Comparison of ENCODE assay signal across 21 cellular contexts in the genomic region with DNA sequence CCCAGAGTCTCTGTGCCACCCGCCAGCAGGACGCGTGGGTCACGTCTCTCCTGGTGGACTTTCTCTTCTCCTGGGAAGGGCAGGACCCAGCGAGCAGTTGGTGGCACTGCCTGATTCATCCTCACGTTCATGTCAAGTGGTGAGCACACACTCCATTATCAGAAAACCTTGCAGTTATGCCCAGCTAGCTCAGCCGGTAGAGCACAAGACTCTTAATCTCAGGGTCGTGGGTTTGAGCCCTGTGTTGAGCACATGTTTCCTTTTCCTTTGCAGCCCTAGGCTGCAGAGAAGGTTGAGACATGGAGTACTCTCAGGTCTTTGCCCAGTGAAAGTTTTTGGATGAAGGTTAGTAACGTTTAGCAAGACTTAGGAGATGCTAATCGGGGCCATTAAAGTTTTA. TPM values are rescaled to one million over a fixed set of nuclear protein-coding genes. Genes with fewer than 3 reads are reported as not detected.
DNase-seq lines count a peak whose midpoint lies in the region; ATAC-seq, FAIRE-seq and TF ChIP-seq lines count a peak whose summit lies in the region.
"Had no signal": no experiment of that assay in that cellular context is flagged by ENCODE, and none has a peak within 500 bp of the region (broad histone marks: within the 10 kb centered on the region; RNA-seq: fewer than 3 reads in every experiment).

No MANE protein-coding gene starts in this region.

- peak overlapping the region; percentile 42; the same call in 1 of the 2 replicates for H3K9ac ChIP-seq in HepG2 (ENCODE audit: insufficient read depth, low read depth, low read length)

- 30% methylated on average over 7 of the region's 10 CpGs for WGBS in HepG2 (ENCODE audit: low lambda C conversion rate)
- WGBS in right lobe of liver (ENCODE audit: insufficient coverage, low coverage, low lambda C conversion rate, missing lambda C conversion rate), result 50% methylated on average over 3 of the region's 10 CpGs

- peak overlapping the region; percentile 34; the same call in 1 of the 2 replicates for H3K4me2 ChIP-seq in HepG2 (ENCODE audit: low read depth, low read length)
- H3K4me2 ChIP-seq: GM23338 had no signal

- TF ChIP-seq EP300 in HepG2 (IDR thresholded peaks at IDR 0.05; ENCODE audit: low read depth in 2 of 2, low read length in 2 of 2) (no peak), HepG2 (CRISPR knock-in tag; IDR thresholded peaks at IDR 0.05; ENCODE audit: borderline replicate concordance) (no peak)

- H3K36me3 ChIP-seq in HepG2 (replicated peaks in 1 of 2; ENCODE audit: control insufficient read depth in 1 of 2, insufficient read depth in 2 of 2, low read length in 2 of 2) (no peaks in the 10 kb centered on the region), right lobe of liver (no peaks in the 10 kb centered on the region)

- H3K4me1 ChIP-seq in HepG2 (ENCODE audit: insufficient read depth, low read length) (peaks cover 52% of the 10 kb centered on the region), right lobe of liver (no peaks in the 10 kb centered on the region)

- H3K9me3 ChIP-seq in HepG2 (ENCODE audit: low read length) (no peaks in the 10 kb centered on the region), right lobe of liver (no peaks in the 10 kb centered on the region)

- no peaks in the 10 kb centered on the region for H3K79me2 ChIP-seq in HepG2 (ENCODE audit: insufficient read depth, low read length)

- H3K4me3 ChIP-seq in HepG2 (replicated peaks in 1 of 3; ENCODE audit: insufficient read depth in 1 of 3, low read depth in 2 of 3, low read length in 3 of 3) (peak overlapping the region in 1 of 3 experiments; percentile 36; a peak in 1 of 6 replicates), right lobe of liver (no peak overlapping the region)
- H3K4me3 ChIP-seq: GM12878, GM23338 had no signal

- FAIRE-seq in HepG2 (lab: Jason Lieb, UNC) (no peak), RCC 7860 (lab: Jason Lieb, UNC) (no peak)
- FAIRE-seq: G401.6, GM12878, GM18507 had no signal

- intact Hi-C loops in HepG2 (cut with micrococcal nuclease; ENCODE audit: unreplicated experiment) (no loop called here), right lobe of liver (cut with DNase I) (no loop called here)

- peak; percentile 33 for DNase-seq in HepG2 (ENCODE audit: low spot score)
- no peak for DNase-seq in right lobe of liver
- peak; percentile 23 for DNase-seq in RCC 7860 (ENCODE audit: low spot score)
- DNase-seq in kidney tubule cell (ENCODE audit: low spot score), result peak; percentile 51
- DNase-seq: C1 segment of cervical spinal cord, DMS153, KBM-7, NCI-H1048, NCI-H1436 treated with DMSO at 0.1 percent for 48 hours, NCI-H2081 treated with DMSO at 0.1 percent for 48 hours, NCI-H524, RPMI8226, SIG-M5 had no signal

- H3K27me3 ChIP-seq in HepG2 (ENCODE audit: control insufficient read depth in 1 of 2, insufficient read depth in 2 of 2, low read length in 2 of 2) (no peaks in the 10 kb centered on the region), right lobe of liver (peaks cover 14 to 18% of the 10 kb centered on the region in 2 donors)

- CTCF ChIA-PET in HepG2 (lab: Yijun Ruan, JAX; ENCODE audit: low intra/inter-chr PET ratio, low total read pairs), result no interaction called here

- H2AFZ ChIP-seq in HepG2 (ENCODE audit: low read length), result peak overlapping the region; percentile 72
- H2AFZ ChIP-seq: GM23338 had no signal

- in situ Hi-C loops in HepG2 (cut with HindIII; ENCODE audit: extremely low pct_ligation_motif_present, low pct_unique_long_range_greater_than_20kb), result no loop called here

- H4K20me1 ChIP-seq in HepG2 (ENCODE audit: insufficient read depth, low read length), result no peaks in the 10 kb centered on the region

- ATAC-seq in HepG2 (no peak), right lobe of liver (no peak), esophagus mucosa (no peak), GM18870 (IDR thresholded peaks at IDR 0.05; ENCODE audit: unreplicated experiment) (no peak)
- no peak for ATAC-seq in activated CD4-positive, CD25-positive, alpha-beta regulatory T cell treated with anti-CD3 and anti-CD28 coated beads, Interleukin-2, amount 50 U/mL, for 24 hours
- ATAC-seq: GM12878, GM23338 had no signal

- TF ChIP-seq RAD21 in HepG2 (CRISPR knock-in tag; IDR thresholded peaks at IDR 0.05), result no peak

- no TSS peak for BruUV-seq in HepG2 (replicated peaks; lab: Mats Ljungman, UMichigan)

- H3K27ac ChIP-seq in HepG2 (ENCODE audit: extremely low read length, insufficient read depth, low read length) (no peak overlapping the region), right lobe of liver (no peak overlapping the region)

- TF ChIP-seq POLR2A in HepG2 (IDR thresholded peaks at IDR 0.05; ENCODE audit: insufficient read depth in 1 of 2, low read depth in 2 of 2, low read length in 2 of 2) (no peak), right lobe of liver (IDR thresholded peaks at IDR 0.05) (no peak)

- TF ChIP-seq CTCF in HepG2 (CRISPR knock-in tag; IDR thresholded peaks at IDR 0.05), result no peak
- TF ChIP-seq CTCF in right lobe of liver (IDR thresholded peaks at IDR 0.05), result no peak

- POLR2A ChIA-PET in HepG2 (lab: Yijun Ruan, JAX), result no interaction called here

RNA-seq across cellular contexts. Expression of gene OR1F1, which starts 8.0 kb away (rescaled TPM):
- total RNA-seq in HepG2 (2016; rRNA removed; fragmentation: Illumina TruSeq; extraction: Trizol) (not detected in 2 replicates), right lobe of liver (not detected), esophagus mucosa (not detected)
- not detected in 2 replicates for total RNA-seq in HepG2 (2016; cell fraction: cytosol; rRNA removed; fragmentation: Illumina TruSeq; extraction: Trizol; ENCODE audit: low read depth)
- 0.15 TPM in 1 of 2 replicates, not detected in the other for total RNA-seq in HepG2 (2016; cell fraction: insoluble cytoplasmic fraction; rRNA removed; fragmentation: Illumina TruSeq; extraction: Trizol)
- total RNA-seq in HepG2 (2016; cell fraction: membrane; rRNA removed; fragmentation: Illumina TruSeq; extraction: Trizol), result not detected in 2 replicates
- total RNA-seq in HepG2 (2016; cell fraction: nucleus; rRNA removed; fragmentation: Illumina TruSeq; extraction: Trizol), result not detected in 2 replicates
- polyA plus RNA-seq in HepG2 (2011; rRNA removed), result 0.90 and 0.97 TPM in 2 replicates
- polyA plus RNA-seq in HepG2 (2011; cell fraction: cytosol; rRNA removed), result 0.94 and 1.1 TPM in 2 replicates
- 0.88 and 1.3 TPM in 2 replicates for polyA plus RNA-seq in HepG2 (2011; cell fraction: nucleus; rRNA removed)
- polyA plus RNA-seq in HepG2 (2012), result 0.25 and 0.40 TPM in 2 replicates
- not detected in 2 replicates for polyA plus RNA-seq in HepG2 (2016; cell fraction: cytosol; fragmentation: Illumina TruSeq; extraction: Trizol; ENCODE audit: low read depth)
- not detected in 2 replicates for polyA plus RNA-seq in HepG2 (2016; cell fraction: insoluble cytoplasmic fraction; fragmentation: Illumina TruSeq; extraction: Trizol; ENCODE audit: low read depth)
- polyA plus RNA-seq in HepG2 (2016; cell fraction: membrane; fragmentation: Illumina TruSeq; extraction: Trizol; ENCODE audit: low read depth), result not detected in 2 replicates
- 0.53 TPM in 1 of 2 replicates, not detected in the other for polyA plus RNA-seq in HepG2 (2016; cell fraction: nucleus; fragmentation: Illumina TruSeq; extraction: Trizol; ENCODE audit: insufficient read depth, low read depth)
- polyA minus RNA-seq in HepG2 (2011; rRNA and poly(A)+ RNA removed; ENCODE audit: low replicate concordance), result 4.7 and 5.0 TPM in 2 replicates
- polyA minus RNA-seq in HepG2 (2011; cell fraction: cytosol; rRNA and poly(A)+ RNA removed), result 0.69 TPM in 1 of 2 replicates, not detected in the other
- polyA minus RNA-seq in HepG2 (2011; cell fraction: nucleus; rRNA and poly(A)+ RNA removed), result 0.64 TPM in 1 of 2 replicates, not detected in the other
- total RNA-seq: A673, GM12878 had no signal
- polyA plus RNA-seq: GM23338 had no signal

RNA-seq across cellular contexts. Expression of gene ZNF200, which starts 39.0 kb away (rescaled TPM):
- total RNA-seq in HepG2 (2016; rRNA removed; fragmentation: Illumina TruSeq; extraction: Trizol) (16.5 and 18.0 TPM in 2 replicates), right lobe of liver (1 to 10 TPM; 1.9 to 4.8 (median 3.5) TPM), esophagus mucosa (4.1 TPM)
- 3.5 and 3.9 TPM in 2 replicates for total RNA-seq in HepG2 (2016; cell fraction: cytosol; rRNA removed; fragmentation: Illumina TruSeq; extraction: Trizol; ENCODE audit: low read depth)
- 15.2 and 18.5 TPM in 2 replicates for total RNA-seq in HepG2 (2016; cell fraction: insoluble cytoplasmic fraction; rRNA removed; fragmentation: Illumina TruSeq; extraction: Trizol)
- 9.1 and 10.4 TPM in 2 replicates for total RNA-seq in HepG2 (2016; cell fraction: membrane; rRNA removed; fragmentation: Illumina TruSeq; extraction: Trizol)
- total RNA-seq in HepG2 (2016; cell fraction: nucleus; rRNA removed; fragmentation: Illumina TruSeq; extraction: Trizol), result 12.6 and 15.6 TPM in 2 replicates
- 3.5 and 4.0 TPM in 2 replicates for polyA plus RNA-seq in HepG2 (2011; rRNA removed)
- polyA plus RNA-seq in HepG2 (2011; cell fraction: cytosol; rRNA removed), result 1.9 and 2.7 TPM in 2 replicates
- polyA plus RNA-seq in HepG2 (2011; cell fraction: nucleus; rRNA removed), result 7.0 and 8.7 TPM in 2 replicates
- 4.4 and 6.0 TPM in 2 replicates for polyA plus RNA-seq in HepG2 (2012)
- polyA plus RNA-seq in HepG2 (2016; cell fraction: cytosol; fragmentation: Illumina TruSeq; extraction: Trizol; ENCODE audit: low read depth), result 0.78 TPM in 2 replicates
- 14.6 and 15.4 TPM in 2 replicates for polyA plus RNA-seq in HepG2 (2016; cell fraction: insoluble cytoplasmic fraction; fragmentation: Illumina TruSeq; extraction: Trizol; ENCODE audit: low read depth)
- polyA plus RNA-seq in HepG2 (2016; cell fraction: membrane; fragmentation: Illumina TruSeq; extraction: Trizol; ENCODE audit: low read depth), result 2.1 and 2.2 TPM in 2 replicates
- 18.5 and 20.4 TPM in 2 replicates for polyA plus RNA-seq in HepG2 (2016; cell fraction: nucleus; fragmentation: Illumina TruSeq; extraction: Trizol; ENCODE audit: insufficient read depth, low read depth)
- 5.2 and 14.9 TPM in 2 replicates for polyA minus RNA-seq in HepG2 (2011; rRNA and poly(A)+ RNA removed; ENCODE audit: low replicate concordance)
- 4.4 and 4.9 TPM in 2 replicates for polyA minus RNA-seq in HepG2 (2011; cell fraction: cytosol; rRNA and poly(A)+ RNA removed)
- 11.8 and 14.4 TPM in 2 replicates for polyA minus RNA-seq in HepG2 (2011; cell fraction: nucleus; rRNA and poly(A)+ RNA removed)

Comparison
In these comparisons a context has a peak if more than half of its experiments do, and no peak if none do; other contexts are left out.
1. DNase-seq: peak in HepG2 (single experiment), RCC 7860 (single experiment) and kidney tubule cell (single experiment); none in right lobe of liver (0 of 3).